8 cellular contexts compared by ENCODE assay signal in genomic region chr17:39573447-39574298, GRCh38. TPM values are rescaled to one million over a fixed set of nuclear protein-coding genes. Genes with fewer than 3 reads are reported as not detected.
DNase-seq lines count a peak whose midpoint lies in the region; ATAC-seq and TF ChIP-seq lines count a peak whose summit lies in the region.

No MANE protein-coding gene starts in this region.

- H3K27ac ChIP-seq in upper lobe of left lung: peak overlapping the region; percentile 70 to 83 (median 82)

- WGBS in upper lobe of left lung, 2 donors: 5% methylated on average over 28 to 32 of the region's 66 CpGs

- no peaks in the 10 kb centered on the region for H3K9me3 ChIP-seq in upper lobe of left lung

- H3K36me3 Mint-ChIP-seq in activated T-helper 17 cell treated with anti-CD3 and anti-CD28 coated beads, Interleukin-2, amount 50 U/mL, for 72 hours (ENCODE audit: low read depth): peaks cover 30% of the 10 kb centered on the region
- H3K36me3 Mint-ChIP-seq in naive thymus-derived CD8-positive, alpha-beta T cell: peaks cover 15 to 34% (median 30%) of the 10 kb centered on the region in 3 donors

- peaks cover 5 to 27% (median 10%) of the 10 kb centered on the region in 4 donors for H3K4me1 ChIP-seq in upper lobe of left lung

- no peak for TF ChIP-seq CTCF in GM10266 (IDR thresholded peaks at IDR 0.05; ENCODE audit: control insufficient read depth, insufficient read depth, low read depth, missing control alignments)
- no peak for TF ChIP-seq CTCF in fibroblast of the aortic adventitia (IDR thresholded peaks at IDR 0.05; ENCODE audit: insufficient read depth, low read length)
- TF ChIP-seq CTCF in upper lobe of left lung (IDR thresholded peaks at IDR 0.05): no peak

- H3K27me3 Mint-ChIP-seq in activated T-helper 17 cell treated with anti-CD3 and anti-CD28 coated beads, Interleukin-2, amount 50 U/mL, for 72 hours: no peaks in the 10 kb centered on the region
- peaks cover 2 to 15% (median 14%) of the 10 kb centered on the region in 5 donors for H3K27me3 Mint-ChIP-seq in naive thymus-derived CD8-positive, alpha-beta T cell

- H3K36me3 ChIP-seq in upper lobe of left lung: peaks cover 0 to 13% (median 6%) of the 10 kb centered on the region in 4 donors

- ATAC-seq in activated T-helper 17 cell treated with anti-CD3 and anti-CD28 coated beads, Interleukin-2, amount 50 U/mL, for 72 hours (replicated peaks): peak; percentile 69
- peak; percentile 68 to 70 for ATAC-seq in naive thymus-derived CD8-positive, alpha-beta T cell
- peak; percentile 87 to 94 for ATAC-seq in upper lobe of left lung (ENCODE audit: low FRiP score in 2 of 2)

- no peak overlapping the region for H3K27ac Mint-ChIP-seq in activated T-helper 17 cell treated with anti-CD3 and anti-CD28 coated beads, Interleukin-2, amount 50 U/mL, for 72 hours
- peak overlapping the region in 2 of 10 donors; percentile 64 to 86 for H3K27ac Mint-ChIP-seq in naive thymus-derived CD8-positive, alpha-beta T cell

- TF ChIP-seq EP300 in upper lobe of left lung (IDR thresholded peaks at IDR 0.05): no peak

- no peaks in the 10 kb centered on the region for H3K4me1 Mint-ChIP-seq in activated T-helper 17 cell treated with anti-CD3 and anti-CD28 coated beads, Interleukin-2, amount 50 U/mL, for 72 hours
- peaks cover 0 to 8% (median 6%) of the 10 kb centered on the region in 4 donors for H3K4me1 Mint-ChIP-seq in naive thymus-derived CD8-positive, alpha-beta T cell

- H3K9me3 Mint-ChIP-seq in activated T-helper 17 cell treated with anti-CD3 and anti-CD28 coated beads, Interleukin-2, amount 50 U/mL, for 72 hours: peaks cover 8% of the 10 kb centered on the region
- H3K9me3 Mint-ChIP-seq in naive thymus-derived CD8-positive, alpha-beta T cell: peaks cover 3 to 20% (median 12%) of the 10 kb centered on the region in 9 donors

- peak in 3 of 4 donors; percentile 25 to 61 (median 47) for TF ChIP-seq POLR2A in upper lobe of left lung (IDR thresholded peaks at IDR 0.05)

- H3K27me3 ChIP-seq in upper lobe of left lung: no peaks in the 10 kb centered on the region

- DNase-seq in A172 (ENCODE audit: low spot score): peak; percentile 65
- peak; percentile 84 for DNase-seq in GM10266 (ENCODE audit: extremely low spot score)
- DNase-seq in NCI-H345 treated with DMSO at 0.1 percent for 48 hours (lab: John Stamatoyannopoulos, UW; ENCODE audit: unreplicated experiment): peak; percentile 31
- DNase-seq in fibroblast of the aortic adventitia (ENCODE audit: low read depth): peak; percentile 54
- peak in 2 of 10 donors; percentile 14 to 16 for DNase-seq in naive thymus-derived CD8-positive, alpha-beta T cell
- peak; percentile 62 to 94 for DNase-seq in upper lobe of left lung
- no peak for DNase-seq in KG1 (lab: John Stamatoyannopoulos, UW)

- POLR2A ChIA-PET in naive thymus-derived CD8-positive, alpha-beta T cell (lab: Charles Lee): interaction anchor here (0.5 to 0.6 kb wide), 2 partner anchors 53 to 613 kb away, joined by 3 to 6 read pairs; partner anchors contain the start of gene PPP1R1B

- H3K4me3 ChIP-seq in fibroblast of the aortic adventitia (ENCODE audit: low read depth, low read length) (peak overlapping the region; percentile 69), upper lobe of left lung (peak overlapping the region; percentile 48 to 71 (median 70))

- peak overlapping the region; percentile 52 for H3K4me3 Mint-ChIP-seq in activated T-helper 17 cell treated with anti-CD3 and anti-CD28 coated beads, Interleukin-2, amount 50 U/mL, for 72 hours
- peak overlapping the region; percentile 71 to 87 (median 82) for H3K4me3 Mint-ChIP-seq in naive thymus-derived CD8-positive, alpha-beta T cell

RNA-seq across cellular contexts. Expression of gene NEUROD2, which starts 34.0 kb away (rescaled TPM):
- total RNA-seq in A172 (2014; rRNA removed; shearing (Covaris generic)): not detected in 2 replicates
- total RNA-seq in activated T-helper 17 cell treated with anti-CD3 and anti-CD28 coated beads, Interleukin-2, amount 50 U/mL, for 72 hours: not detected
- total RNA-seq in fibroblast of the aortic adventitia (ENCODE audit: low replicate concordance) (not detected in 2 replicates), upper lobe of left lung (not detected)
- not detected for total RNA-seq in naive thymus-derived CD8-positive, alpha-beta T cell
- not detected for polyA plus RNA-seq in naive thymus-derived CD8-positive, alpha-beta T cell

RNA-seq across cellular contexts. Expression of gene PPP1R1B, which starts 53.1 kb away (rescaled TPM):
- total RNA-seq in A172 (2014; rRNA removed; shearing (Covaris generic)): not detected in 2 replicates
- not detected for total RNA-seq in activated T-helper 17 cell treated with anti-CD3 and anti-CD28 coated beads, Interleukin-2, amount 50 U/mL, for 72 hours
- total RNA-seq in fibroblast of the aortic adventitia (ENCODE audit: low replicate concordance): 4.1 and 9.0 TPM in 2 replicates
- not detected for total RNA-seq in naive thymus-derived CD8-positive, alpha-beta T cell
- not detected for polyA plus RNA-seq in naive thymus-derived CD8-positive, alpha-beta T cell
- total RNA-seq in upper lobe of left lung: 10 to 100 TPM; 10.9 to 22.4 (median 13.8) TPM
